8 cellular contexts compared by ENCODE assay signal in the genomic region with DNA sequence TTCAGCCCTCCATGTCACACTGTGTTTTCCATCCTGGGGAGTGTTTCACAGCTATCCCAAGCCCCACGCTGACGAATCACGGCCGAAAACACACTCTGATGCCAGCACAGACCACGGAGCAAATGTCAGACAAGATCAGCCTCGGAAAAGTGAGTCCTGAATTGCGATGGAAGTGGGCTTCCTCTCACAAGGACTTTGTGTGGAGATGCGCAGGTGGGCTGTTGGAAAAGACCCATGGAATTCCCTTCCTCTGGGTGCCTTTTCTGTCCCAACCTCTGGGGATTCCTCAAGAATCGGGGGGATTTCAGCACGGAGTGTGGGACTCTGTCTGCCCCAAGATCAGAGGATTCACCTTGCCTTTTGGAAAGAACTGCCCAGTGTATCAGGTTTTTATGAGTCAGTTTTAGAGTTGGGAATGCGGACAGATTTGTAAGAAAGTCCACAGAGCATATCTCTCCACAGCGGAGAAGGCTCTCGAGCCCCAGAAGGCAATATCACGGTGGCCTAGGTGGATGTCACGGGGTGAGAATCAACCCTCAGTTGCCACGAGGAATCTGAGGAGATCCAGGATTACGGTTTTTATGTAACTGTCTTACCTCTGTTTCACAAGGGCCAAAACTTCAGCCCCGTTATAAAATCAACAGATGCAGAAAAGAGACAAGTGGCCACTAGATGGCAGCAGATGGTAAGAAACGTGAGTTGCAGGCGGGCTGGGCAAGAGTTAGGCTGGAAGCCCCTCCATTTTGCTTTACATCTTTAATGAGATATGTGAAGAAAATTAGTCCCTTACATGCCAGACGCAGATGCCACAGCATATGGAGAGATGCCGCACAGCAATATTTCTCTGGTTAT.
A peak's percentile ranks its signal among the peaks of the same experiment; 100 is the strongest.
DNase-seq lines count a peak whose midpoint lies in the region; ATAC-seq and TF ChIP-seq lines count a peak whose summit lies in the region.

No MANE protein-coding gene starts in this region.

- intact Hi-C loops in ascending aorta (cut with DNase I): loop anchor here (1.0 to 10.0 kb wide), 6 partner anchors 86 to 428 kb away; partner anchors contain the start of genes OXA1L and SLC7A7

- ATAC-seq in GM23338 (peak; percentile 78), HG03520 (IDR thresholded peaks at IDR 0.05; ENCODE audit: unreplicated experiment) (no peak)

- WGBS in hepatocyte (ENCODE audit: low lambda C conversion rate, missing lambda C conversion rate): 56% methylated on average over 22 of the region's 22 CpGs

- no peaks in the 10 kb centered on the region for H3K36me3 Mint-ChIP-seq in GM23338 (ENCODE audit: low read depth)

- DNase-seq in BE2C: peak; percentile 82
- peak; percentile 93 for DNase-seq in GM23338 (ENCODE audit: low spot score)
- peak; percentile 76 for DNase-seq in NCI-H446 treated with DMSO at 0.1 percent for 48 hours (lab: John Stamatoyannopoulos, UW)
- peak in 1 of 2 donors; percentile 87 for DNase-seq in ascending aorta (ENCODE audit: low spot score in 2 of 2)
- DNase-seq in hepatocyte (ENCODE audit: low spot score): peak; percentile 90
- DNase-seq in retinal pigment epithelial cell (ENCODE audit: low read depth): no peak
- no peak for DNase-seq in activated CD4-positive, alpha-beta T cell treated with anti-CD3 and anti-CD28 coated beads, Interleukin-2, amount 50 U/mL, for 48 hours

- H3K27ac Mint-ChIP-seq in GM23338: no peak overlapping the region

- H3K27ac ChIP-seq in GM23338 (ENCODE audit: low read depth) (no peak overlapping the region), ascending aorta (no peak overlapping the region), hepatocyte (no peak overlapping the region)

- peaks cover 2% of the 10 kb centered on the region for H3K27me3 Mint-ChIP-seq in GM23338 (ENCODE audit: insufficient read depth, low read depth, poor library complexity)

- H3F3A ChIP-seq in GM23338 (replicated peaks; ENCODE audit: low read depth): no peaks in the 10 kb centered on the region

- H4K20me1 ChIP-seq in GM23338 (replicated peaks; ENCODE audit: insufficient read depth) (no peaks in the 10 kb centered on the region), hepatocyte (ENCODE audit: insufficient read depth, poor library complexity, severe bottlenecking) (no peaks in the 10 kb centered on the region)

- H2AFZ ChIP-seq in GM23338 (peak overlapping the region; percentile 81), hepatocyte (no peak overlapping the region)

- peaks cover 46% of the 10 kb centered on the region for H3K27me3 ChIP-seq in BE2C
- H3K27me3 ChIP-seq in GM23338 (ENCODE audit: insufficient read depth): no peaks in the 10 kb centered on the region
- no peaks in the 10 kb centered on the region for H3K27me3 ChIP-seq in ascending aorta
- no peaks in the 10 kb centered on the region for H3K27me3 ChIP-seq in hepatocyte

- H3K4me1 ChIP-seq in BE2C (no peaks in the 10 kb centered on the region), GM23338 (ENCODE audit: insufficient read depth) (no peaks in the 10 kb centered on the region), ascending aorta (peaks cover 0 to 3% of the 10 kb centered on the region in 2 donors), hepatocyte (ENCODE audit: insufficient read depth) (peaks cover 12% of the 10 kb centered on the region)

- H3K4me1 Mint-ChIP-seq in GM23338: peaks cover under 1% of the 10 kb centered on the region

- no peaks in the 10 kb centered on the region for H3K9me3 Mint-ChIP-seq in GM23338

- H3K79me2 ChIP-seq in GM23338 (replicated peaks; ENCODE audit: insufficient read depth): no peaks in the 10 kb centered on the region
- H3K79me2 ChIP-seq in hepatocyte: no peaks in the 10 kb centered on the region

- H3K9me2 ChIP-seq in GM23338 (ENCODE audit: insufficient read depth) (no peaks in the 10 kb centered on the region), hepatocyte (replicated peaks; ENCODE audit: insufficient read depth) (no peaks in the 10 kb centered on the region)

- H3K4me3 Mint-ChIP-seq in GM23338: no peak overlapping the region

- H3K4me3 ChIP-seq in BE2C (ENCODE audit: low read depth, low read length) (peak overlapping the region; percentile 21), GM23338 (no peak overlapping the region), ascending aorta (peak overlapping the region in 1 of 2 donors; percentile 52), hepatocyte (no peak overlapping the region), retinal pigment epithelial cell (ENCODE audit: low read length) (no peak overlapping the region)

- no peaks in the 10 kb centered on the region for H3K36me3 ChIP-seq in BE2C
- no peaks in the 10 kb centered on the region for H3K36me3 ChIP-seq in GM23338 (ENCODE audit: insufficient read depth)
- H3K36me3 ChIP-seq in ascending aorta: no peaks in the 10 kb centered on the region
- H3K36me3 ChIP-seq in hepatocyte (replicated peaks; ENCODE audit: insufficient read depth, low read depth): no peaks in the 10 kb centered on the region

- H3K4me2 ChIP-seq in GM23338 (no peak overlapping the region), hepatocyte (no peak overlapping the region)

- peak; percentile 91 for TF ChIP-seq CTCF in BE2C (IDR thresholded peaks at IDR 0.05; ENCODE audit: low read depth, low read length)
- TF ChIP-seq CTCF in GM23338 (conservative IDR thresholded peaks at IDR 0.05; ENCODE audit: low read depth in 2 of 2): peak; percentile 88 to 92
- TF ChIP-seq CTCF in ascending aorta (IDR thresholded peaks at IDR 0.05): peak; percentile 74 to 77 (median 77)
- TF ChIP-seq CTCF in hepatocyte (IDR thresholded peaks at IDR 0.05; ENCODE audit: poor library complexity): peak; percentile 87
- peak; percentile 74 for TF ChIP-seq CTCF in retinal pigment epithelial cell (conservative IDR thresholded peaks at IDR 0.05; ENCODE audit: low read depth, low read length)

- no peaks in the 10 kb centered on the region for H3K9me3 ChIP-seq in BE2C
- H3K9me3 ChIP-seq in ascending aorta: no peaks in the 10 kb centered on the region
- no peaks in the 10 kb centered on the region for H3K9me3 ChIP-seq in hepatocyte (ENCODE audit: low read depth)

TF ChIP-seq in GM23338, 12 proteins besides CTCF, POLR2A, EP300 and RAD21:
- no peak for TF ChIP-seq ZNF114 (CRISPR knock-in tag; IDR thresholded peaks at IDR 0.05)
- TF ChIP-seq POLR2AphosphoS5 (IDR thresholded peaks at IDR 0.05; ENCODE audit: low read depth): no peak
- TF ChIP-seq JUNB (IDR thresholded peaks at IDR 0.05; ENCODE audit: unreplicated experiment): no peak
- TF ChIP-seq CREB1 (CRISPR knock-in tag; IDR thresholded peaks at IDR 0.05; ENCODE audit: low read depth): no peak
- TF ChIP-seq, protein P1, sequence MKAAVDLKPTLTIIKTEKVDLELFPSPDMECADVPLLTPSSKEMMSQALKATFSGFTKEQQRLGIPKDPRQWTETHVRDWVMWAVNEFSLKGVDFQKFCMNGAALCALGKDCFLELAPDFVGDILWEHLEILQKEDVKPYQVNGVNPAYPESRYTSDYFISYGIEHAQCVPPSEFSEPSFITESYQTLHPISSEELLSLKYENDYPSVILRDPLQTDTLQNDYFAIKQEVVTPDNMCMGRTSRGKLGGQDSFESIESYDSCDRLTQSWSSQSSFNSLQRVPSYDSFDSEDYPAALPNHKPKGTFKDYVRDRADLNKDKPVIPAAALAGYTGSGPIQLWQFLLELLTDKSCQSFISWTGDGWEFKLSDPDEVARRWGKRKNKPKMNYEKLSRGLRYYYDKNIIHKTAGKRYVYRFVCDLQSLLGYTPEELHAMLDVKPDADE (IDR thresholded peaks at IDR 0.05): no peak
- TF ChIP-seq, protein P2, sequence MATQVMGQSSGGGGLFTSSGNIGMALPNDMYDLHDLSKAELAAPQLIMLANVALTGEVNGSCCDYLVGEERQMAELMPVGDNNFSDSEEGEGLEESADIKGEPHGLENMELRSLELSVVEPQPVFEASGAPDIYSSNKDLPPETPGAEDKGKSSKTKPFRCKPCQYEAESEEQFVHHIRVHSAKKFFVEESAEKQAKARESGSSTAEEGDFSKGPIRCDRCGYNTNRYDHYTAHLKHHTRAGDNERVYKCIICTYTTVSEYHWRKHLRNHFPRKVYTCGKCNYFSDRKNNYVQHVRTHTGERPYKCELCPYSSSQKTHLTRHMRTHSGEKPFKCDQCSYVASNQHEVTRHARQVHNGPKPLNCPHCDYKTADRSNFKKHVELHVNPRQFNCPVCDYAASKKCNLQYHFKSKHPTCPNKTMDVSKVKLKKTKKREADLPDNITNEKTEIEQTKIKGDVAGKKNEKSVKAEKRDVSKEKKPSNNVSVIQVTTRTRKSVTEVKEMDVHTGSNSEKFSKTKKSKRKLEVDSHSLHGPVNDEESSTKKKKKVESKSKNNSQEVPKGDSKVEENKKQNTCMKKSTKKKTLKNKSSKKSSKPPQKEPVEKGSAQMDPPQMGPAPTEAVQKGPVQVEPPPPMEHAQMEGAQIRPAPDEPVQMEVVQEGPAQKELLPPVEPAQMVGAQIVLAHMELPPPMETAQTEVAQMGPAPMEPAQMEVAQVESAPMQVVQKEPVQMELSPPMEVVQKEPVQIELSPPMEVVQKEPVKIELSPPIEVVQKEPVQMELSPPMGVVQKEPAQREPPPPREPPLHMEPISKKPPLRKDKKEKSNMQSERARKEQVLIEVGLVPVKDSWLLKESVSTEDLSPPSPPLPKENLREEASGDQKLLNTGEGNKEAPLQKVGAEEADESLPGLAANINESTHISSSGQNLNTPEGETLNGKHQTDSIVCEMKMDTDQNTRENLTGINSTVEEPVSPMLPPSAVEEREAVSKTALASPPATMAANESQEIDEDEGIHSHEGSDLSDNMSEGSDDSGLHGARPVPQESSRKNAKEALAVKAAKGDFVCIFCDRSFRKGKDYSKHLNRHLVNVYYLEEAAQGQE (IDR thresholded peaks at IDR 0.05; ENCODE audit: unreplicated experiment): no peak
- TF ChIP-seq EZH2 (IDR thresholded peaks at IDR 0.05; ENCODE audit: low read depth, unreplicated experiment): no peak

Comparison
In these comparisons a context has a peak if more than half of its experiments do, and no peak if none do; other contexts are left out.
1. DNase-seq: peak in BE2C (single experiment), GM23338 (single experiment), NCI-H446 treated with DMSO at 0.1 percent for 48 hours (single experiment) and hepatocyte (single experiment); none in retinal pigment epithelial cell (single experiment) and activated CD4-positive, alpha-beta T cell treated with anti-CD3 and anti-CD28 coated beads, Interleukin-2, amount 50 U/mL, for 48 hours (0 of 2).
2. Peak in every context shown above with its lines, with median percentiles within 50 percentile points of each other: CTCF ChIP-seq.